In the genomic region with DNA sequence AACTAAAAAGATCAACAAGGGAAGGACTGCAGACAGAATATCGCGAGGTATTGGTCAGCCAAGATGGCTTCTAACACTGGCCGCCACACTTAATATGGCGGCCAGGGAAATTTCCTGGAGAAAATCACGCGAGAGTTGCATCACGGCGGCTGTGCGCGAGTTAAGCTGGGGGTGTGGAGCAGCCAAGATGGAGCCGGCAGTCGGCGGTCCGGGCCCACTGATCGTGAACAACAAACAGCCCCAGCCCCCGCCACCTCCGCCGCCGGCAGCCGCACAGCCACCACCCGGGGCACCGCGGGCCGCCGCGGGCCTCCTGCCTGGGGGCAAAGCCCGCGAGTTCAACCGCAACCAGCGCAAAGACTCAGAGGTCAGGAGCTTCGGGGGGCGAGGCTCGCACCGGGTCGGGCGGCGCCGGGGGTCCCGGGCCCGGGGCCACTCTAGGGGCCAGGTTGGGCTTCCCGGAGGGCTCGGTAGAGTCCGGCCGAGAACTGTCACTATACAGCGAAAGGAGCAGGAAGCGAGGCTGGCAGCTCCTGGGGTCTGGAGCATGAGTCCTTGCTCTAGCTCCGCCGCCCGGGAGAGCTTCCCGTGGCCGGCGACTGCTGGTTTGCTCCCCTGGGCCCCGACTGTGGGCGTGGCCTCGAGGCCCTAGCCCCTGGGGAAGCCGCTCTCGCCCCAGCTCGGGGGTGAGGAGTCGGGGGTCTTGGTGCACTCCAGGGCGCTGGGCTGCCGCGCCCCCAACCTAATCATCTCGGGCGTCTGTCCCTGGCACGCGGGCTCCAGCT, we compare ENCODE assay signal across 8 cellular contexts. TPM values are rescaled to one million over a fixed set of nuclear protein-coding genes. Genes with fewer than 3 reads are reported as not detected.
DNase-seq lines count a peak whose midpoint lies in the region; TF ChIP-seq lines count a peak whose summit lies in the region.

Gene STRIP1 (plus strand): TSS at position 174 of the 785 bp plus-strand sequence. CDS start 14 bp downstream, at position 188.

- peaks cover 10% of the 10 kb centered on the region for H3K79me1 ChIP-seq in mesendoderm (ENCODE audit: low read length)

- no peaks in the 10 kb centered on the region for H3K9me3 ChIP-seq in endocrine pancreas (ENCODE audit: control insufficient read depth, low read length)

- H3K4me3 ChIP-seq in endocrine pancreas (ENCODE audit: control insufficient read depth, insufficient read depth, low read length) (peak within 1 kb of the TSS; percentile 85), mesendoderm (ENCODE audit: low read length) (peak within 1 kb of the TSS; percentile 80)

- peak within 1 kb of the TSS; percentile 51 for H3K4me2 ChIP-seq in mesendoderm (ENCODE audit: low read length)

- peak within 1 kb of the TSS; percentile 80 for H3K9ac ChIP-seq in endocrine pancreas (ENCODE audit: control insufficient read depth, insufficient read depth, low read length)
- H3K9ac ChIP-seq in mesendoderm (ENCODE audit: low read length): peak within 1 kb of the TSS; percentile 72

- H4K5ac ChIP-seq in mesendoderm (ENCODE audit: low read length): peak within 1 kb of the TSS; percentile 47

- H4K8ac ChIP-seq in mesendoderm (ENCODE audit: low read depth, low read length): peak within 1 kb of the TSS; percentile 77

- no peak for TF ChIP-seq CTCF in GM20000 (IDR thresholded peaks at IDR 0.05; ENCODE audit: extremely low read depth, missing control alignments)

- H3K79me2 ChIP-seq in mesendoderm (ENCODE audit: control insufficient read depth, insufficient read depth, low read length): peaks cover 15% of the 10 kb centered on the region

- no peak within 1 kb of the TSS for H2BK5ac ChIP-seq in mesendoderm (ENCODE audit: low read length)

- H2BK15ac ChIP-seq in mesendoderm (replicated peaks; ENCODE audit: low read depth): no peak within 1 kb of the TSS

- H3K27me3 ChIP-seq in endocrine pancreas (ENCODE audit: control insufficient read depth, insufficient read depth, low read length) (no peaks in the 10 kb centered on the region), mesendoderm (ENCODE audit: insufficient read depth, low read length, poor library complexity) (no peaks in the 10 kb centered on the region)

- no peaks in the 10 kb centered on the region for H3K4me1 ChIP-seq in endocrine pancreas (ENCODE audit: control insufficient read depth, insufficient read depth, low read length)
- H3K4me1 ChIP-seq in mesendoderm (ENCODE audit: control insufficient read depth, low read depth, low read length): peaks cover 3% of the 10 kb centered on the region

- DNase-seq in CMK (ENCODE audit: low read depth) (peak; percentile 82), GM20000 (ENCODE audit: low spot score) (peak; percentile 94), HT1080 (ENCODE audit: low read depth) (peak; percentile 97), NOMO-1 treated with DMSO at 0.1 percent for 48 hours (lab: John Stamatoyannopoulos, UW; ENCODE audit: unreplicated experiment) (peak; percentile 98), mesendoderm (peak; percentile 97)
- peak; percentile 83 to 86 for DNase-seq in activated CD8-positive, alpha-beta memory T cell treated with anti-CD3 and anti-CD28 coated beads for 4 hours (ENCODE audit: low read depth in 2 of 2)
- DNase-seq in stimulated activated CD8-positive, alpha-beta memory T cell treated with anti-CD3 and anti-CD28 coated beads, Interleukin-15, amount 100 ng/mL, for 1 hour (ENCODE audit: low read depth): peak; percentile 83

- peak within 1 kb of the TSS; percentile 77 for H3K18ac ChIP-seq in mesendoderm (ENCODE audit: low read length)

- peak within 1 kb of the TSS; percentile 49 for H3K4ac ChIP-seq in mesendoderm (ENCODE audit: low read depth, low read length)

- H3K56ac ChIP-seq in mesendoderm (ENCODE audit: low read length): peak within 1 kb of the TSS; percentile 82

- no peak within 1 kb of the TSS for H2BK120ac ChIP-seq in mesendoderm (ENCODE audit: low read depth, low read length)

- H3K27ac ChIP-seq in mesendoderm (ENCODE audit: low read depth, low read length): peak within 1 kb of the TSS; percentile 67

- no peak within 1 kb of the TSS for H2AK5ac ChIP-seq in mesendoderm (ENCODE audit: low read length)

- WGBS in mesendoderm (ENCODE audit: extremely low coverage, insufficient coverage, low lambda C conversion rate): no CpG with 5 or more reads among the region's 66 CpGs

- H3K36me3 ChIP-seq in endocrine pancreas (ENCODE audit: control insufficient read depth, insufficient read depth, low read length) (no peaks in the 10 kb centered on the region), mesendoderm (ENCODE audit: control insufficient read depth, insufficient read depth, low read length) (peaks cover 11% of the 10 kb centered on the region)

- no peak within 1 kb of the TSS for H3K23ac ChIP-seq in mesendoderm (ENCODE audit: low read length)

RNA-seq across cellular contexts. Expression of gene STRIP1, which starts in this region (rescaled TPM):
- total RNA-seq in HT1080 (2014; rRNA removed; shearing (Covaris generic)): 27.5 and 29.8 TPM in 2 replicates
- polyA plus RNA-seq in HT1080 (2015; cell fraction: cytosol; rRNA removed): 10.9 and 14.1 TPM in 2 replicates
- polyA plus RNA-seq in HT1080 (2015; cell fraction: nucleus; rRNA removed): 51.4 and 52.2 TPM in 2 replicates
- polyA plus RNA-seq in mesendoderm (2013, experiment 1 of 2): 23.7 TPM
- polyA plus RNA-seq in mesendoderm (2013, experiment 2 of 2): 23.4 TPM

Comparison
In these comparisons a context has a peak if more than half of its experiments do, and no peak if none do; other contexts are left out.
1. Peak in every context shown above with its lines: DNase-seq, H3K4me3 ChIP-seq and H3K27ac ChIP-seq.